ENCODE assay signal across 33 cellular contexts in genomic region chr21:38716088-38716487, GRCh38.
"Had no signal": no experiment of that assay in that cellular context is flagged by ENCODE, and none has a peak within 500 bp of the region (broad histone marks: within the 10 kb centered on the region; RNA-seq: fewer than 3 reads in every experiment).

No MANE protein-coding gene starts in this region.

- H3K4me1 Mint-ChIP-seq: activated B cell treated with CpG ODN at 0.5 μM for 24 hours; activated CD4-positive, alpha-beta memory T cell treated with anti-CD3 and anti-CD28 coated beads, Interleukin-2, amount 10 ng/mL, durations not matched to agents 7 days and 5 days; activated CD4-positive, alpha-beta T cell treated with anti-CD3 and anti-CD28 coated beads for 36 hours; activated CD4-positive, alpha-beta T cell treated with anti-CD3 and anti-CD28 coated beads, Interleukin-2, amount 10 ng/mL, durations not matched to agents 7 days and 5 days; activated CD8-positive, alpha-beta memory T cell treated with anti-CD3 and anti-CD28 coated beads, Interleukin-2, amount 10 ng/mL, durations not matched to agents 7 days and 5 days; activated naive CD4-positive, alpha-beta T cell treated with anti-CD3 and anti-CD28 coated beads, Interleukin-2, amount 10 ng/mL, durations not matched to agents 7 days and 5 days; activated naive CD4-positive, alpha-beta T cell treated with anti-CD3 and anti-CD28 coated beads, Interleukin-2, amount 50 U/mL, for 24 hours; activated naive CD8-positive, alpha-beta T cell treated with anti-CD3 and anti-CD28 coated beads, Interleukin-2, amount 10 ng/mL, durations not matched to agents 7 days and 5 days; activated naive CD8-positive, alpha-beta T cell treated with anti-CD3 and anti-CD28 coated beads, Interleukin-2, amount 50 U/mL, for 24 hours had no signal

- H3K27me3 ChIP-seq: body of pancreas, brain microvascular endothelial cell, breast epithelium had no signal

- DNase-seq: activated B cell treated with CpG ODN at 0.5 μM for 24 hours; activated CD4-positive, alpha-beta memory T cell treated with anti-CD3 and anti-CD28 coated beads, Interleukin-2, amount 10 ng/mL, durations not matched to agents 7 days and 5 days; activated CD4-positive, alpha-beta T cell treated with anti-CD3 and anti-CD28 coated beads for 36 hours; activated CD4-positive, alpha-beta T cell treated with anti-CD3 and anti-CD28 coated beads for 48 hours; activated CD4-positive, alpha-beta T cell treated with anti-CD3 and anti-CD28 coated beads, Interleukin-2, amount 10 ng/mL, durations not matched to agents 7 days and 5 days; activated CD4-positive, alpha-beta T cell treated with anti-CD3 and anti-CD28 coated beads, Interleukin-2, amount 50 U/mL, for 48 hours; activated CD4-positive, CD25-positive, alpha-beta regulatory T cell treated with anti-CD3 and anti-CD28 coated beads, Interleukin-2, amount 50 U/mL, for 72 hours; activated CD8-positive, alpha-beta memory T cell treated with anti-CD3 and anti-CD28 coated beads for 24 hours; activated CD8-positive, alpha-beta memory T cell treated with anti-CD3 and anti-CD28 coated beads, Interleukin-2, amount 10 ng/mL, durations not matched to agents 7 days and 5 days; activated CD8-positive, alpha-beta memory T cell treated with anti-CD3 and anti-CD28 coated beads, Interleukin-2, amount 50 U/mL, for 48 hours; activated CD8-positive, alpha-beta T cell treated with anti-CD3 and anti-CD28 coated beads, Interleukin-2, amount 10 ng/mL, durations not matched to agents 7 days and 5 days; activated effector memory CD4-positive, alpha-beta T cell treated with Interleukin-2 at 50 U/mL for 16 hours; activated gamma-delta T cell; activated naive CD4-positive, alpha-beta T cell treated with anti-CD3 and anti-CD28 coated beads, Interleukin-2, amount 10 ng/mL, durations not matched to agents 7 days and 5 days; activated naive CD4-positive, alpha-beta T cell treated with Interleukin-2 at 50 U/mL for 16 hours; activated naive CD8-positive, alpha-beta T cell treated with anti-CD3 and anti-CD28 coated beads, Interleukin-2, amount 10 ng/mL, durations not matched to agents 7 days and 5 days; activated naive CD8-positive, alpha-beta T cell treated with anti-CD3 and anti-CD28 coated beads, Interleukin-2, amount 50 U/mL, for 24 hours; activated T-cell treated with anti-CD3 and anti-CD28 coated beads, Interleukin-2, amount 50 U/mL, for 24 hours; activated T-cell treated with anti-CD3 and anti-CD28 coated beads, Interleukin-2, amount 50 U/mL, for 48 hours; amygdala; anterior cingulate cortex; body of pancreas; brain microvascular endothelial cell; central memory CD4-positive, alpha-beta T cell; T-helper 1 cell; T-helper 9 cell had no signal

- H3K36me3 ChIP-seq: brain microvascular endothelial cell, breast epithelium had no signal

- H3K27ac Mint-ChIP-seq: activated B cell treated with CpG ODN at 0.5 μM for 24 hours; activated CD4-positive, alpha-beta memory T cell treated with anti-CD3 and anti-CD28 coated beads, Interleukin-2, amount 10 ng/mL, durations not matched to agents 7 days and 5 days; activated CD4-positive, alpha-beta T cell treated with anti-CD3 and anti-CD28 coated beads for 36 hours; activated CD4-positive, alpha-beta T cell treated with anti-CD3 and anti-CD28 coated beads, Interleukin-2, amount 10 ng/mL, durations not matched to agents 7 days and 5 days; activated CD8-positive, alpha-beta memory T cell treated with anti-CD3 and anti-CD28 coated beads, Interleukin-2, amount 10 ng/mL, durations not matched to agents 7 days and 5 days; activated CD8-positive, alpha-beta T cell treated with anti-CD3 and anti-CD28 coated beads, Interleukin-2, amount 10 ng/mL, durations not matched to agents 7 days and 5 days; activated naive CD4-positive, alpha-beta T cell treated with anti-CD3 and anti-CD28 coated beads, Interleukin-2, amount 10 ng/mL, durations not matched to agents 7 days and 5 days; activated naive CD4-positive, alpha-beta T cell treated with anti-CD3 and anti-CD28 coated beads, Interleukin-2, amount 50 U/mL, for 24 hours; activated naive CD8-positive, alpha-beta T cell; activated naive CD8-positive, alpha-beta T cell treated with anti-CD3 and anti-CD28 coated beads, Interleukin-2, amount 10 ng/mL, durations not matched to agents 7 days and 5 days; activated naive CD8-positive, alpha-beta T cell treated with anti-CD3 and anti-CD28 coated beads, Interleukin-2, amount 50 U/mL, for 24 hours; activated T-cell treated with anti-CD3 and anti-CD28 coated beads, Interleukin-2, amount 50 U/mL, for 24 hours; activated T-helper 2 cell treated with anti-CD3 and anti-CD28 coated beads, Interferon-gamma antibody, Interleukin-2, Interleukin-4, amounts not matched to agents 10 μg/mL and 5 μg/mL and 100 μg/mL, durations not matched to agents 14 hours and 24 hours and 36 hours; T-helper 1 cell treated with Interleukin-12 subunit alpha and Interleukin-12 subunit beta and Interleukin-4 antibody, amounts not matched to agents 30 μg/mL and 1 μg/mL, for 36 hours; T-helper 2 cell treated with Interferon-gamma antibody and Interleukin-4, amounts not matched to agents 5 μg/mL and 100 μg/mL, for 36 hours had no signal

- H3K27me3 Mint-ChIP-seq: activated B cell treated with CpG ODN at 0.5 μM for 24 hours; activated naive CD4-positive, alpha-beta T cell treated with anti-CD3 and anti-CD28 coated beads, Interleukin-2, amount 10 ng/mL, durations not matched to agents 7 days and 5 days had no signal

- H3K36me3 Mint-ChIP-seq: activated CD8-positive, alpha-beta memory T cell treated with anti-CD3 and anti-CD28 coated beads, Interleukin-2, amount 10 ng/mL, durations not matched to agents 7 days and 5 days; activated naive CD4-positive, alpha-beta T cell treated with anti-CD3 and anti-CD28 coated beads, Interleukin-2, amount 10 ng/mL, durations not matched to agents 7 days and 5 days; activated naive CD4-positive, alpha-beta T cell treated with anti-CD3 and anti-CD28 coated beads, Interleukin-2, amount 50 U/mL, for 24 hours; activated naive CD8-positive, alpha-beta T cell; activated naive CD8-positive, alpha-beta T cell treated with anti-CD3 and anti-CD28 coated beads, Interleukin-2, amount 10 ng/mL, durations not matched to agents 7 days and 5 days had no signal

- H3K4me3 Mint-ChIP-seq: activated B cell treated with CpG ODN at 0.5 μM for 24 hours; activated CD4-positive, alpha-beta memory T cell treated with anti-CD3 and anti-CD28 coated beads, Interleukin-2, amount 10 ng/mL, durations not matched to agents 7 days and 5 days; activated CD4-positive, alpha-beta T cell treated with anti-CD3 and anti-CD28 coated beads for 36 hours; activated CD4-positive, alpha-beta T cell treated with anti-CD3 and anti-CD28 coated beads, Interleukin-2, amount 10 ng/mL, durations not matched to agents 7 days and 5 days; activated CD8-positive, alpha-beta memory T cell treated with anti-CD3 and anti-CD28 coated beads, Interleukin-2, amount 10 ng/mL, durations not matched to agents 7 days and 5 days; activated CD8-positive, alpha-beta T cell treated with anti-CD3 and anti-CD28 coated beads, Interleukin-2, amount 10 ng/mL, durations not matched to agents 7 days and 5 days; activated naive CD4-positive, alpha-beta T cell treated with anti-CD3 and anti-CD28 coated beads, Interleukin-2, amount 10 ng/mL, durations not matched to agents 7 days and 5 days; activated naive CD4-positive, alpha-beta T cell treated with anti-CD3 and anti-CD28 coated beads, Interleukin-2, amount 50 U/mL, for 24 hours; activated naive CD8-positive, alpha-beta T cell; activated naive CD8-positive, alpha-beta T cell treated with anti-CD3 and anti-CD28 coated beads, Interleukin-2, amount 10 ng/mL, durations not matched to agents 7 days and 5 days; activated naive CD8-positive, alpha-beta T cell treated with anti-CD3 and anti-CD28 coated beads, Interleukin-2, amount 50 U/mL, for 24 hours; activated T-cell treated with anti-CD3 and anti-CD28 coated beads, Interleukin-2, amount 50 U/mL, for 24 hours; T-helper 1 cell treated with Interleukin-12 subunit alpha and Interleukin-12 subunit beta and Interleukin-4 antibody, amounts not matched to agents 30 μg/mL and 1 μg/mL, for 36 hours; T-helper 2 cell treated with Interferon-gamma antibody and Interleukin-4, amounts not matched to agents 5 μg/mL and 100 μg/mL, for 36 hours had no signal

- H3K4me1 ChIP-seq: body of pancreas, breast epithelium had no signal

- H3K27ac ChIP-seq: body of pancreas, brain microvascular endothelial cell, breast epithelium, VCaP had no signal

- H3K9me3 Mint-ChIP-seq: activated B cell treated with CpG ODN at 0.5 μM for 24 hours; activated CD4-positive, alpha-beta memory T cell treated with anti-CD3 and anti-CD28 coated beads, Interleukin-2, amount 10 ng/mL, durations not matched to agents 7 days and 5 days; activated CD4-positive, alpha-beta T cell treated with anti-CD3 and anti-CD28 coated beads, Interleukin-2, amount 10 ng/mL, durations not matched to agents 7 days and 5 days; activated naive CD4-positive, alpha-beta T cell treated with anti-CD3 and anti-CD28 coated beads, Interleukin-2, amount 10 ng/mL, durations not matched to agents 7 days and 5 days; activated naive CD4-positive, alpha-beta T cell treated with anti-CD3 and anti-CD28 coated beads, Interleukin-2, amount 50 U/mL, for 24 hours; activated naive CD8-positive, alpha-beta T cell treated with anti-CD3 and anti-CD28 coated beads, Interleukin-2, amount 10 ng/mL, durations not matched to agents 7 days and 5 days; activated naive CD8-positive, alpha-beta T cell treated with anti-CD3 and anti-CD28 coated beads, Interleukin-2, amount 50 U/mL, for 24 hours; activated T-cell treated with anti-CD3 and anti-CD28 coated beads, Interleukin-2, amount 50 U/mL, for 24 hours; activated T-helper 2 cell treated with anti-CD3 and anti-CD28 coated beads, Interferon-gamma antibody, Interleukin-2, Interleukin-4, amounts not matched to agents 10 μg/mL and 5 μg/mL and 100 μg/mL, durations not matched to agents 14 hours and 24 hours and 36 hours; T-helper 1 cell treated with Interleukin-12 subunit alpha and Interleukin-12 subunit beta and Interleukin-4 antibody, amounts not matched to agents 30 μg/mL and 1 μg/mL, for 36 hours; T-helper 2 cell treated with Interferon-gamma antibody and Interleukin-4, amounts not matched to agents 5 μg/mL and 100 μg/mL, for 36 hours had no signal

- H3K9me3 ChIP-seq: body of pancreas, breast epithelium had no signal

- H3K4me3 ChIP-seq: body of pancreas, breast epithelium had no signal
